Comparison of ENCODE assay signal across 1 cellular context in genomic region chr4:102826105-102826889, GRCh38.
TF ChIP-seq lines count a peak whose summit lies in the region.

No MANE protein-coding gene starts in this region.

TF ChIP-seq in K562, 482 proteins besides CTCF, POLR2A, EP300 and RAD21 (continued from another document and continues in another):
- TF ChIP-seq, protein P1, sequence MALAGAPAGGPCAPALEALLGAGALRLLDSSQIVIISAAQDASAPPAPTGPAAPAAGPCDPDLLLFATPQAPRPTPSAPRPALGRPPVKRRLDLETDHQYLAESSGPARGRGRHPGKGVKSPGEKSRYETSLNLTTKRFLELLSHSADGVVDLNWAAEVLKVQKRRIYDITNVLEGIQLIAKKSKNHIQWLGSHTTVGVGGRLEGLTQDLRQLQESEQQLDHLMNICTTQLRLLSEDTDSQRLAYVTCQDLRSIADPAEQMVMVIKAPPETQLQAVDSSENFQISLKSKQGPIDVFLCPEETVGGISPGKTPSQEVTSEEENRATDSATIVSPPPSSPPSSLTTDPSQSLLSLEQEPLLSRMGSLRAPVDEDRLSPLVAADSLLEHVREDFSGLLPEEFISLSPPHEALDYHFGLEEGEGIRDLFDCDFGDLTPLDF (CRISPR knock-in tag; IDR thresholded peaks at IDR 0.05), result no peak
- TF ChIP-seq WHSC1 (IDR thresholded peaks at IDR 0.05; ENCODE audit: low read length) (no peak), ZBTB17 (CRISPR knock-in tag; IDR thresholded peaks at IDR 0.05) (no peak), ARID2 (IDR thresholded peaks at IDR 0.05) (no peak), EWSR1 (IDR thresholded peaks at IDR 0.05; ENCODE audit: borderline replicate concordance, low read depth, partially characterized antibody) (no peak), TBP (optimal IDR thresholded peaks at IDR 0.05; ENCODE audit: low read depth, low read length) (no peak), HSF4 (CRISPR knock-in tag; IDR thresholded peaks at IDR 0.05; ENCODE audit: borderline replicate concordance) (no peak), ZNF253 (CRISPR knock-in tag; conservative IDR thresholded peaks at IDR 0.05) (no peak), PHB2 (IDR thresholded peaks at IDR 0.05; ENCODE audit: low read depth) (no peak), ZEB2 (IDR thresholded peaks at IDR 0.05) (no peak), SAFB (IDR thresholded peaks at IDR 0.05; ENCODE audit: borderline replicate concordance, low read depth, low read length) (no peak), HDGF (IDR thresholded peaks at IDR 0.05) (no peak), TEAD1 (CRISPR knock-in tag; IDR thresholded peaks at IDR 0.05) (0 out of 4 replicates have a peak, but pooled peaks of 1 of the 2 experiments have one; percentile 17), PHF21A (IDR thresholded peaks at IDR 0.05; ENCODE audit: borderline replicate concordance, low read depth) (no peak), NBN (IDR thresholded peaks at IDR 0.05; ENCODE audit: low read depth) (no peak), RNF219 (CRISPR knock-in tag; IDR thresholded peaks at IDR 0.05) (no peak), ZNF184 (CRISPR knock-in tag; IDR thresholded peaks at IDR 0.05) (no peak), IFI16 (CRISPR knock-in tag; IDR thresholded peaks at IDR 0.05) (no peak), BDP1 (IDR thresholded peaks at IDR 0.05; ENCODE audit: insufficient read depth, insufficient read length) (no peak), ZBTB49 (CRISPR knock-in tag; IDR thresholded peaks at IDR 0.05; ENCODE audit: borderline replicate concordance) (0 out of 2 replicates have a peak, but pooled peaks have one; percentile 20), GATA2 (CRISPR knock-in tag; IDR thresholded peaks at IDR 0.05) (no peak), ZNF586 (CRISPR knock-in tag; conservative IDR thresholded peaks at IDR 0.05) (no peak), SRSF1 (IDR thresholded peaks at IDR 0.05; ENCODE audit: low read depth, low read length) (no peak), PYGO2 (tag; IDR thresholded peaks at IDR 0.05) (no peak), ETV1 (tag; conservative IDR thresholded peaks at IDR 0.05; ENCODE audit: low read depth) (no peak), NFXL1 (CRISPR knock-in tag; IDR thresholded peaks at IDR 0.05) (no peak), SP1 (CRISPR knock-in tag; IDR thresholded peaks at IDR 0.05) (no peak), ESRRB (CRISPR knock-in tag; IDR thresholded peaks at IDR 0.05; ENCODE audit: borderline replicate concordance) (no peak), JUN (IDR thresholded peaks at IDR 0.05; ENCODE audit: borderline replicate concordance, low read depth, low read length) (no peak), JUN (CRISPR knock-in tag; IDR thresholded peaks at IDR 0.05; ENCODE audit: borderline replicate concordance) (no peak), YY1 (IDR thresholded peaks at IDR 0.05; ENCODE audit: borderline replicate concordance in 1 of 3, control insufficient read depth in 1 of 3, extremely low read depth in 1 of 3, insufficient read depth in 3 of 3, insufficient read length in 1 of 3, insufficient replicate concordance in 2 of 3, low read depth in 1 of 3, low read length in 2 of 3) (no peak), ZC3H4 (CRISPR knock-in tag; IDR thresholded peaks at IDR 0.05; ENCODE audit: borderline replicate concordance) (0 out of 2 replicates have a peak, but pooled peaks have one; percentile 76)
- TF ChIP-seq, protein P2, sequence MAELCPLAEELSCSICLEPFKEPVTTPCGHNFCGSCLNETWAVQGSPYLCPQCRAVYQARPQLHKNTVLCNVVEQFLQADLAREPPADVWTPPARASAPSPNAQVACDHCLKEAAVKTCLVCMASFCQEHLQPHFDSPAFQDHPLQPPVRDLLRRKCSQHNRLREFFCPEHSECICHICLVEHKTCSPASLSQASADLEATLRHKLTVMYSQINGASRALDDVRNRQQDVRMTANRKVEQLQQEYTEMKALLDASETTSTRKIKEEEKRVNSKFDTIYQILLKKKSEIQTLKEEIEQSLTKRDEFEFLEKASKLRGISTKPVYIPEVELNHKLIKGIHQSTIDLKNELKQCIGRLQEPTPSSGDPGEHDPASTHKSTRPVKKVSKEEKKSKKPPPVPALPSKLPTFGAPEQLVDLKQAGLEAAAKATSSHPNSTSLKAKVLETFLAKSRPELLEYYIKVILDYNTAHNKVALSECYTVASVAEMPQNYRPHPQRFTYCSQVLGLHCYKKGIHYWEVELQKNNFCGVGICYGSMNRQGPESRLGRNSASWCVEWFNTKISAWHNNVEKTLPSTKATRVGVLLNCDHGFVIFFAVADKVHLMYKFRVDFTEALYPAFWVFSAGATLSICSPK (IDR thresholded peaks at IDR 0.05; ENCODE audit: borderline replicate concordance), result no peak
- TF ChIP-seq, protein P3, sequence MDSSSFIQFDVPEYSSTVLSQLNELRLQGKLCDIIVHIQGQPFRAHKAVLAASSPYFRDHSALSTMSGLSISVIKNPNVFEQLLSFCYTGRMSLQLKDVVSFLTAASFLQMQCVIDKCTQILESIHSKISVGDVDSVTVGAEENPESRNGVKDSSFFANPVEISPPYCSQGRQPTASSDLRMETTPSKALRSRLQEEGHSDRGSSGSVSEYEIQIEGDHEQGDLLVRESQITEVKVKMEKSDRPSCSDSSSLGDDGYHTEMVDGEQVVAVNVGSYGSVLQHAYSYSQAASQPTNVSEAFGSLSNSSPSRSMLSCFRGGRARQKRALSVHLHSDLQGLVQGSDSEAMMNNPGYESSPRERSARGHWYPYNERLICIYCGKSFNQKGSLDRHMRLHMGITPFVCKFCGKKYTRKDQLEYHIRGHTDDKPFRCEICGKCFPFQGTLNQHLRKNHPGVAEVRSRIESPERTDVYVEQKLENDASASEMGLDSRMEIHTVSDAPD (CRISPR knock-in tag; IDR thresholded peaks at IDR 0.05), result no peak
- TF ChIP-seq, protein P4, sequence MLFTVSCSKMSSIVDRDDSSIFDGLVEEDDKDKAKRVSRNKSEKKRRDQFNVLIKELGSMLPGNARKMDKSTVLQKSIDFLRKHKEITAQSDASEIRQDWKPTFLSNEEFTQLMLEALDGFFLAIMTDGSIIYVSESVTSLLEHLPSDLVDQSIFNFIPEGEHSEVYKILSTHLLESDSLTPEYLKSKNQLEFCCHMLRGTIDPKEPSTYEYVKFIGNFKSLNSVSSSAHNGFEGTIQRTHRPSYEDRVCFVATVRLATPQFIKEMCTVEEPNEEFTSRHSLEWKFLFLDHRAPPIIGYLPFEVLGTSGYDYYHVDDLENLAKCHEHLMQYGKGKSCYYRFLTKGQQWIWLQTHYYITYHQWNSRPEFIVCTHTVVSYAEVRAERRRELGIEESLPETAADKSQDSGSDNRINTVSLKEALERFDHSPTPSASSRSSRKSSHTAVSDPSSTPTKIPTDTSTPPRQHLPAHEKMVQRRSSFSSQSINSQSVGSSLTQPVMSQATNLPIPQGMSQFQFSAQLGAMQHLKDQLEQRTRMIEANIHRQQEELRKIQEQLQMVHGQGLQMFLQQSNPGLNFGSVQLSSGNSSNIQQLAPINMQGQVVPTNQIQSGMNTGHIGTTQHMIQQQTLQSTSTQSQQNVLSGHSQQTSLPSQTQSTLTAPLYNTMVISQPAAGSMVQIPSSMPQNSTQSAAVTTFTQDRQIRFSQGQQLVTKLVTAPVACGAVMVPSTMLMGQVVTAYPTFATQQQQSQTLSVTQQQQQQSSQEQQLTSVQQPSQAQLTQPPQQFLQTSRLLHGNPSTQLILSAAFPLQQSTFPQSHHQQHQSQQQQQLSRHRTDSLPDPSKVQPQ (CRISPR knock-in tag; IDR thresholded peaks at IDR 0.05; ENCODE audit: borderline replicate concordance), result no peak
- TF ChIP-seq, protein P5, sequence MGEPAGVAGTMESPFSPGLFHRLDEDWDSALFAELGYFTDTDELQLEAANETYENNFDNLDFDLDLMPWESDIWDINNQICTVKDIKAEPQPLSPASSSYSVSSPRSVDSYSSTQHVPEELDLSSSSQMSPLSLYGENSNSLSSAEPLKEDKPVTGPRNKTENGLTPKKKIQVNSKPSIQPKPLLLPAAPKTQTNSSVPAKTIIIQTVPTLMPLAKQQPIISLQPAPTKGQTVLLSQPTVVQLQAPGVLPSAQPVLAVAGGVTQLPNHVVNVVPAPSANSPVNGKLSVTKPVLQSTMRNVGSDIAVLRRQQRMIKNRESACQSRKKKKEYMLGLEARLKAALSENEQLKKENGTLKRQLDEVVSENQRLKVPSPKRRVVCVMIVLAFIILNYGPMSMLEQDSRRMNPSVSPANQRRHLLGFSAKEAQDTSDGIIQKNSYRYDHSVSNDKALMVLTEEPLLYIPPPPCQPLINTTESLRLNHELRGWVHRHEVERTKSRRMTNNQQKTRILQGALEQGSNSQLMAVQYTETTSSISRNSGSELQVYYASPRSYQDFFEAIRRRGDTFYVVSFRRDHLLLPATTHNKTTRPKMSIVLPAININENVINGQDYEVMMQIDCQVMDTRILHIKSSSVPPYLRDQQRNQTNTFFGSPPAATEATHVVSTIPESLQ (CRISPR knock-in tag; IDR thresholded peaks at IDR 0.05), result no peak
- TF ChIP-seq, protein P6, sequence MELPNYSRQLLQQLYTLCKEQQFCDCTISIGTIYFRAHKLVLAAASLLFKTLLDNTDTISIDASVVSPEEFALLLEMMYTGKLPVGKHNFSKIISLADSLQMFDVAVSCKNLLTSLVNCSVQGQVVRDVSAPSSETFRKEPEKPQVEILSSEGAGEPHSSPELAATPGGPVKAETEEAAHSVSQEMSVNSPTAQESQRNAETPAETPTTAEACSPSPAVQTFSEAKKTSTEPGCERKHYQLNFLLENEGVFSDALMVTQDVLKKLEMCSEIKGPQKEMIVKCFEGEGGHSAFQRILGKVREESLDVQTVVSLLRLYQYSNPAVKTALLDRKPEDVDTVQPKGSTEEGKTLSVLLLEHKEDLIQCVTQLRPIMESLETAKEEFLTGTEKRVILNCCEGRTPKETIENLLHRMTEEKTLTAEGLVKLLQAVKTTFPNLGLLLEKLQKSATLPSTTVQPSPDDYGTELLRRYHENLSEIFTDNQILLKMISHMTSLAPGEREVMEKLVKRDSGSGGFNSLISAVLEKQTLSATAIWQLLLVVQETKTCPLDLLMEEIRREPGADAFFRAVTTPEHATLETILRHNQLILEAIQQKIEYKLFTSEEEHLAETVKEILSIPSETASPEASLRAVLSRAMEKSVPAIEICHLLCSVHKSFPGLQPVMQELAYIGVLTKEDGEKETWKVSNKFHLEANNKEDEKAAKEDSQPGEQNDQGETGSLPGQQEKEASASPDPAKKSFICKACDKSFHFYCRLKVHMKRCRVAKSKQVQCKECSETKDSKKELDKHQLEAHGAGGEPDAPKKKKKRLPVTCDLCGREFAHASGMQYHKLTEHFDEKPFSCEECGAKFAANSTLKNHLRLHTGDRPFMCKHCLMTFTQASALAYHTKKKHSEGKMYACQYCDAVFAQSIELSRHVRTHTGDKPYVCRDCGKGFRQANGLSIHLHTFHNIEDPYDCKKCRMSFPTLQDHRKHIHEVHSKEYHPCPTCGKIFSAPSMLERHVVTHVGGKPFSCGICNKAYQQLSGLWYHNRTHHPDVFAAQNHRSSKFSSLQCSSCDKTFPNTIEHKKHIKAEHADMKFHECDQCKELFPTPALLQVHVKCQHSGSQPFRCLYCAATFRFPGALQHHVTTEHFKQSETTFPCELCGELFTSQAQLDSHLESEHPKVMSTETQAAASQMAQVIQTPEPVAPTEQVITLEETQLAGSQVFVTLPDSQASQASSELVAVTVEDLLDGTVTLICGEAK (IDR thresholded peaks at IDR 0.05), result peak; percentile 65
- TF ChIP-seq, protein P6 (CRISPR knock-in tag; IDR thresholded peaks at IDR 0.05), result no peak
